ENCODE assay signal across 2 cellular contexts in genomic region chrX:24110049-24110448, GRCh38.
TF ChIP-seq lines count a peak whose summit lies in the region.

No MANE protein-coding gene starts in this region.

TF ChIP-seq in HEK293, 187 proteins besides CTCF, POLR2A, EP300 and RAD21 (continued from another document and continues in another):
- TF ChIP-seq ZNF211 (tag by site-specific recombination; IDR thresholded peaks at IDR 0.05; ENCODE audit: low read depth) (no peak), ZNF280D (tag by site-specific recombination; IDR thresholded peaks at IDR 0.05) (no peak), ZNF341 (tag by site-specific recombination; IDR thresholded peaks at IDR 0.05; ENCODE audit: low read depth) (peak; percentile 39), ZNF146 (tag by site-specific recombination; IDR thresholded peaks at IDR 0.05) (no peak), ZNF677 (tag by site-specific recombination; IDR thresholded peaks at IDR 0.05) (no peak), INSM2 (tag by site-specific recombination; IDR thresholded peaks at IDR 0.05) (no peak), PRDM4 (tag by site-specific recombination; IDR thresholded peaks at IDR 0.05) (no peak), GLIS1 (tag by site-specific recombination; IDR thresholded peaks at IDR 0.05) (peak; percentile 63), ZEB2 (tag by site-specific recombination; IDR thresholded peaks at IDR 0.05) (no peak), ATF2 (tag by site-specific recombination; IDR thresholded peaks at IDR 0.05; ENCODE audit: low read depth) (no peak), ZNF701 (tag by site-specific recombination; IDR thresholded peaks at IDR 0.05) (no peak), ZNF18 (tag by site-specific recombination; IDR thresholded peaks at IDR 0.05) (no peak)

TF ChIP-seq in SK-N-SH, 30 proteins besides CTCF, POLR2A, EP300 and RAD21 (continued from another document):
- TF ChIP-seq FOSL2 (IDR thresholded peaks at IDR 0.05; ENCODE audit: borderline replicate concordance, low read depth) (no peak), RXRA (IDR thresholded peaks at IDR 0.05; ENCODE audit: borderline replicate concordance, low read depth) (no peak), SMC3 (IDR thresholded peaks at IDR 0.05; ENCODE audit: low read depth, low read length) (no peak), POLR2AphosphoS5 (IDR thresholded peaks at IDR 0.05; ENCODE audit: low read depth, low read length) (no peak), MAX (IDR thresholded peaks at IDR 0.05; ENCODE audit: low read depth) (no peak), FOXJ3 (CRISPR knock-in tag; IDR thresholded peaks at IDR 0.05) (no peak), ELF1 (IDR thresholded peaks at IDR 0.05) (no peak), MEF2A (IDR thresholded peaks at IDR 0.05; ENCODE audit: borderline replicate concordance, low read depth) (no peak), RFX5 (IDR thresholded peaks at IDR 0.05; ENCODE audit: low read length) (no peak)
